25 cellular contexts compared by ENCODE assay signal in the genomic region with DNA sequence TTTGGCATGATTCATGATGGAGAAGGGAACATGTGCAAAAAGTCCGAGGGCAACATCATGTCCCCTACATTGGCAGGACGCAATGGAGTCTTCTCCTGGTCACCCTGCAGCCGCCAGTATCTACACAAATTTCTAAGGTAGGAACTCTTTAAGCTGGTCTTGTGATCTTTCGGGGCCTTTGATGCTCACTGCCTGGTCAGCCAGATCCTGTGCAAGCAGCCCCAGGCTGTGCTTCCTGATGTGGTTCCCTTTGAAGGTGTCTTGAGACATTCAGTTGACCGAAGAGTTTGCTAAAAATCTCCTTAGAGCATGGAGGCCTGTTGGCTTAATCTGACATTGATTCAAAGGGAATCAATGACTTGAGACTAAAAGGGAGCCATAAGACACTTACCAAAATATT.
"Had no signal": no experiment of that assay in that cellular context is flagged by ENCODE, and none has a peak within 500 bp of the region (broad histone marks: within the 10 kb centered on the region; RNA-seq: fewer than 3 reads in every experiment).

No MANE protein-coding gene starts in this region.

- H3K27ac ChIP-seq: colonic mucosa, coronary artery, dorsolateral prefrontal cortex, epithelial cell of prostate, esophagus muscularis mucosa, esophagus squamous epithelium, foreskin keratinocyte, gastrocnemius medialis, gastroesophageal sphincter, heart left ventricle, heart right ventricle had no signal

- H3K9me3 Mint-ChIP-seq: dendritic cell treated with granulocyte-macrophage colony-stimulating factor and Interleukin-4, amounts not matched to agents 40 ng/mL and 50 ng/mL, for 4 days; endodermal cell had no signal

- H3K4me3 ChIP-seq: colonic mucosa, coronary artery, dorsolateral prefrontal cortex, esophagus muscularis mucosa, esophagus squamous epithelium, gastrocnemius medialis, gastroesophageal sphincter, heart left ventricle, heart right ventricle had no signal

- H3K4me1 ChIP-seq: colonic mucosa, esophagus muscularis mucosa, esophagus squamous epithelium, foreskin keratinocyte, gastrocnemius medialis, gastroesophageal sphincter, heart left ventricle, heart right ventricle had no signal

- H3K4me3 Mint-ChIP-seq: dendritic cell treated with granulocyte-macrophage colony-stimulating factor and Interleukin-4, amounts not matched to agents 40 ng/mL and 50 ng/mL, for 4 days; effector memory CD8-positive, alpha-beta T cell had no signal

- H3K27me3 ChIP-seq: colonic mucosa, foreskin keratinocyte, gastrocnemius medialis, gastroesophageal sphincter, heart left ventricle had no signal

- DNase-seq: colonic mucosa; cortex of kidney; dermis blood vessel endothelial cell; dorsolateral prefrontal cortex; effector CD4-positive, alpha-beta T cell; effector CD8-positive, alpha-beta T cell; effector memory CD4-positive, alpha-beta T cell; effector memory CD8-positive, alpha-beta T cell; erythroblast; esophagus squamous epithelium; foreskin fibroblast; foreskin keratinocyte; foreskin melanocyte; gastrocnemius medialis; glutamatergic neuron; head of caudate nucleus; heart left ventricle; heart right ventricle had no signal

- H3K27ac Mint-ChIP-seq: dendritic cell treated with granulocyte-macrophage colony-stimulating factor and Interleukin-4, amounts not matched to agents 40 ng/mL and 50 ng/mL, for 4 days; effector memory CD8-positive, alpha-beta T cell had no signal

- H3K36me3 ChIP-seq: colonic mucosa, esophagus muscularis mucosa, esophagus squamous epithelium, gastrocnemius medialis, gastroesophageal sphincter, heart left ventricle, heart right ventricle had no signal

- H3K27me3 Mint-ChIP-seq: dendritic cell treated with granulocyte-macrophage colony-stimulating factor and Interleukin-4, amounts not matched to agents 40 ng/mL and 50 ng/mL, for 4 days; effector memory CD8-positive, alpha-beta T cell had no signal

- ATAC-seq: effector memory CD8-positive, alpha-beta T cell; esophagus mucosa; foreskin keratinocyte; gastrocnemius medialis; gastroesophageal sphincter; heart left ventricle; heart right ventricle had no signal

- H3K9me3 ChIP-seq: colonic mucosa, esophagus muscularis mucosa, esophagus squamous epithelium, gastrocnemius medialis, gastroesophageal sphincter, heart right ventricle had no signal
